Comparison of ENCODE assay signal across 12 cellular contexts in genomic region chr13:75368167-75368566, GRCh38.
DNase-seq lines count a peak whose midpoint lies in the region; ATAC-seq and TF ChIP-seq lines count a peak whose summit lies in the region.
"Had no signal": no experiment of that assay in that cellular context is flagged by ENCODE, and none has a peak within 500 bp of the region (broad histone marks: within the 10 kb centered on the region; RNA-seq: fewer than 3 reads in every experiment).

No MANE protein-coding gene starts in this region.

- peaks cover 48% of the 10 kb centered on the region for H3K4me1 ChIP-seq in SJSA1 (replicated peaks)
- H3K4me1 ChIP-seq in psoas muscle: peaks cover 90% of the 10 kb centered on the region

- DNase-seq in ELR (ENCODE audit: low read depth) (peak; percentile 67), SJSA1 (ENCODE audit: low read depth in 1 of 2, low spot score in 2 of 2) (peak in 1 of 2 experiments; percentile 76), fibroblast of villous mesenchyme (ENCODE audit: low read depth) (peak; percentile 70), psoas muscle (no peak), posterior vena cava (ENCODE audit: low spot score) (no peak), GM10248 (ENCODE audit: extremely low spot score) (no peak)
- DNase-seq: naive thymus-derived CD8-positive, alpha-beta T cell; NCI-H1694; stimulated activated naive B cell treated with anti-CD40 and anti-IgM and Interleukin-4, amounts not matched to agents 10 μg/mL and 1 μg/mL and 100 μg/mL, for 72 hours had no signal

- H3K4me3 ChIP-seq in SJSA1 (no peak overlapping the region), fibroblast of villous mesenchyme (ENCODE audit: low read depth, low read length) (no peak overlapping the region), psoas muscle (peak overlapping the region; percentile 20)

- H3K27me3 ChIP-seq in SJSA1 (replicated peaks) (no peaks in the 10 kb centered on the region), psoas muscle (ENCODE audit: insufficient read depth in 3 of 3, low read length in 2 of 3) (no peaks in the 10 kb centered on the region)

- no peak for ATAC-seq in psoas muscle
- ATAC-seq in GM19463 (IDR thresholded peaks at IDR 0.05; ENCODE audit: unreplicated experiment): no peak
- ATAC-seq in GM18517 (IDR thresholded peaks at IDR 0.05; ENCODE audit: unreplicated experiment): no peak
- ATAC-seq: naive thymus-derived CD8-positive, alpha-beta T cell; stimulated activated naive B cell treated with anti-CD40 and anti-IgM and Interleukin-4, amounts not matched to agents 10 μg/mL and 1 μg/mL and 100 μg/mL, for 72 hours had no signal

- H3K36me3 ChIP-seq in SJSA1: no peaks in the 10 kb centered on the region
- H3K36me3 ChIP-seq in psoas muscle (ENCODE audit: insufficient read depth in 1 of 2, low read depth in 1 of 2): no peaks in the 10 kb centered on the region

- H3K27ac ChIP-seq in SJSA1 (peak overlapping the region; percentile 94), psoas muscle (peak overlapping the region; percentile 93)
- H3K27ac ChIP-seq: VCaP had no signal

- CTCF ChIA-PET in GM10248 (lab: Yijun Ruan, JAX): interaction anchor here (1.1 to 8.8 kb wide), 8 partner anchors 7 to 175 kb away, joined by 3 to 75 read pairs (median 9); partner anchors contain the start of gene TBC1D4

- intact Hi-C loops in psoas muscle (cut with DNase I) (loop anchor here in 1 of 2 donors (5.0 kb wide), 1 partner anchor 34 kb away; no protein-coding TSS in a partner anchor), posterior vena cava (cut with DNase I) (no loop called here)

- WGBS in psoas muscle, 3 donors: 11 to 20% (median 19%) methylated on average over 3 of the region's 3 CpGs

- TF ChIP-seq CTCF in fibroblast of villous mesenchyme (IDR thresholded peaks at IDR 0.05; ENCODE audit: insufficient read depth, low read depth, low read length): no peak
- no peak for TF ChIP-seq CTCF in psoas muscle (IDR thresholded peaks at IDR 0.05)
- TF ChIP-seq CTCF in GM10248 (IDR thresholded peaks at IDR 0.05; ENCODE audit: control extremely low read depth, extremely low read depth, low read depth, missing control alignments): no peak

- POLR2A ChIA-PET in GM10248 (lab: Yijun Ruan, JAX): interaction anchor here (1.0 kb wide), 1 partner anchor 10 kb away, joined by 3 read pairs; no protein-coding TSS in a partner anchor

- H3K9me3 ChIP-seq in SJSA1 (replicated peaks) (no peaks in the 10 kb centered on the region), psoas muscle (no peaks in the 10 kb centered on the region)

Comparison
In these comparisons a context has a peak if more than half of its experiments do, and no peak if none do; other contexts are left out.
1. DNase-seq: peak in ELR (single experiment) and fibroblast of villous mesenchyme (single experiment); none in psoas muscle (0 of 2), posterior vena cava (single experiment) and GM10248 (single experiment).